In genomic region chr22:31661851-31662667, GRCh38 we compare ENCODE assay signal across 7 cellular contexts.
A peak's percentile ranks its signal among the peaks of the same experiment; 100 is the strongest.
DNase-seq lines count a peak whose midpoint lies in the region; ATAC-seq, FAIRE-seq and TF ChIP-seq lines count a peak whose summit lies in the region.

PISD (minus strand) TSS chr22:31662215; CDS start chr22:31662208, 7 bp downstream.

- DNase-seq in GM18507 (ENCODE audit: extremely low spot score, insufficient read length, low read depth) (peak; percentile 95), NCI-H2081 (lab: John Stamatoyannopoulos, UW) (peak; percentile 91 to 94), T1000 (lab: John Stamatoyannopoulos, UW) (peak; percentile 88), astrocyte of the spinal cord (ENCODE audit: low read depth, low spot score) (peak; percentile 96), hippocampal formation (lab: John Stamatoyannopoulos, UW) (peak; percentile 82 to 83), retinal pigment epithelial cell (ENCODE audit: low read depth) (peak; percentile 84)

- in situ Hi-C loops in astrocyte of the spinal cord (cut with HindIII; ENCODE audit: low sequenced_read_pairs) = no loop called here

- H3K4me3 ChIP-seq in astrocyte of the spinal cord (ENCODE audit: low read depth, low read length) (peak within 1 kb of the TSS; percentile 99), retinal pigment epithelial cell (ENCODE audit: low read length) (peak within 1 kb of the TSS; percentile 70)

- peak; percentile 73 for ATAC-seq in HG02981 (IDR thresholded peaks at IDR 0.05; ENCODE audit: unreplicated experiment)

- FAIRE-seq in GM18507 (lab: Jason Lieb, UNC) = peak; percentile 94

- TF ChIP-seq CTCF in astrocyte of the spinal cord (IDR thresholded peaks at IDR 0.05; ENCODE audit: low read depth, low read length) (no peak), retinal pigment epithelial cell (conservative IDR thresholded peaks at IDR 0.05; ENCODE audit: low read depth, low read length) (no peak)

Comparison
In these comparisons a context has a peak if more than half of its experiments do, and no peak if none do; other contexts are left out.
1. Peak in every context shown above with its lines: DNase-seq, ATAC-seq and H3K4me3 ChIP-seq.